ENCODE assay signal across 8 cellular contexts in genomic region chr9:4740623-4741364, GRCh38.
DNase-seq lines count a peak whose midpoint lies in the region; ATAC-seq, FAIRE-seq and TF ChIP-seq lines count a peak whose summit lies in the region.

TSS of gene AK3 (minus strand) at chr9:4741202. CDS start at chr9:4741087, 115 bp downstream.

- peaks cover 48% of the 10 kb centered on the region for H3K79me2 ChIP-seq in OCI-LY3 (ENCODE audit: low read length)

- H3K36me3 ChIP-seq in OCI-LY3 (replicated peaks; ENCODE audit: low read depth, low read length) = no peaks in the 10 kb centered on the region
- H3K36me3 ChIP-seq in mucosa of stomach (ENCODE audit: control insufficient read depth, insufficient read depth, low read length) = no peaks in the 10 kb centered on the region

- TF ChIP-seq POLR2A in erythroblast (IDR thresholded peaks at IDR 0.05; ENCODE audit: low read length) = peak; percentile 87

- peak within 1 kb of the TSS; percentile 96 for H3K9ac ChIP-seq in OCI-LY3 (ENCODE audit: low read length)
- H3K9ac ChIP-seq in mucosa of stomach (ENCODE audit: low read length) = peak within 1 kb of the TSS; percentile 96

- DNase-seq in DMS 273 (lab: John Stamatoyannopoulos, UW; ENCODE audit: unreplicated experiment) (peak; percentile 92), HTR-8/SVneo (ENCODE audit: insufficient read length, low spot score) (peak; percentile 87), erythroblast (lab: John Stamatoyannopoulos, UW) (peak; percentile 91 to 94)
- peak; percentile 84 for DNase-seq in activated T-cell treated with anti-CD3 and anti-CD28 coated beads, Interleukin-2, amount 50 U/mL, for 1 hour
- DNase-seq in stimulated activated CD8-positive, alpha-beta memory T cell treated with anti-CD3 and anti-CD28 coated beads, Interleukin-7, amount 100 ng/mL, for 1 hour (ENCODE audit: low read depth in 2 of 2) = peak; percentile 67 to 70

- peaks cover 13% of the 10 kb centered on the region; the same call in 1 of the 2 replicates for H4K20me1 ChIP-seq in OCI-LY3 (ENCODE audit: insufficient read depth, low read length)

- no peak for FAIRE-seq in HTR-8/SVneo (lab: Jason Lieb, UNC)

- peak within 1 kb of the TSS; percentile 85 for H2AFZ ChIP-seq in OCI-LY3 (ENCODE audit: low read depth, low read length)

- H3K9me3 ChIP-seq in OCI-LY3 (ENCODE audit: insufficient read depth, low read length) (no peaks in the 10 kb centered on the region), mucosa of stomach (ENCODE audit: control insufficient read depth, low read length) (no peaks in the 10 kb centered on the region)

- peak within 1 kb of the TSS; percentile 36 for H3K27ac ChIP-seq in OCI-LY3 (ENCODE audit: low read length)

- peak; percentile 25 for TF ChIP-seq CTCF in OCI-LY3 (IDR thresholded peaks at IDR 0.05; ENCODE audit: low read depth, low read length)

- peak within 1 kb of the TSS; percentile 86 for H3K4me2 ChIP-seq in OCI-LY3 (ENCODE audit: low read length)

- peak; percentile 83 for ATAC-seq in GM21367 (IDR thresholded peaks at IDR 0.05; ENCODE audit: unreplicated experiment)

- H3K4me1 ChIP-seq in OCI-LY3 (ENCODE audit: low read length) (peaks cover 8% of the 10 kb centered on the region), mucosa of stomach (ENCODE audit: control insufficient read depth, insufficient read depth, low read length) (peaks cover 15% of the 10 kb centered on the region)

- H3K27me3 ChIP-seq in OCI-LY3 (ENCODE audit: low read depth, low read length) = no peaks in the 10 kb centered on the region
- H3K27me3 ChIP-seq in mucosa of stomach (ENCODE audit: control insufficient read depth, insufficient read depth, low read length) = no peaks in the 10 kb centered on the region

- H3K4me3 ChIP-seq in OCI-LY3 (ENCODE audit: low read length) = peak within 1 kb of the TSS; percentile 91
- H3K4me3 ChIP-seq in mucosa of stomach (ENCODE audit: low read length) = peak within 1 kb of the TSS; percentile 92

Comparison
In these comparisons a context has a peak if more than half of its experiments do, and no peak if none do; other contexts are left out.
1. Peak in every context shown above with its lines: DNase-seq, ATAC-seq, H3K4me3 ChIP-seq and H3K27ac ChIP-seq.